Comparison of ENCODE assay signal across 1 cellular context in genomic region chr17:82493517-82493840, GRCh38.
TF ChIP-seq lines count a peak whose summit lies in the region.

No MANE protein-coding gene starts in this region.

TF ChIP-seq in IMR-90, 13 proteins besides CTCF, POLR2A, EP300 and RAD21:
- no peak for TF ChIP-seq MAFK (IDR thresholded peaks at IDR 0.05; ENCODE audit: low read depth, low read length)
- no peak for TF ChIP-seq SMC3 (IDR thresholded peaks at IDR 0.05; ENCODE audit: low read depth, low read length)
- TF ChIP-seq MAZ (IDR thresholded peaks at IDR 0.05; ENCODE audit: borderline replicate concordance, low read depth, low read length): no peak
- TF ChIP-seq FOS (IDR thresholded peaks at IDR 0.05; ENCODE audit: low read depth, low read length): no peak
TF ChIP-seq in IMR-90: peak in this region for 0.
